In genomic region chr3:186798239-186798638, GRCh38 we compare ENCODE assay signal across 17 cellular contexts. TPM values are rescaled to one million over a fixed set of nuclear protein-coding genes. Genes with fewer than 3 reads are reported as not detected.
"Had no signal": no experiment of that assay in that cellular context is flagged by ENCODE, and none has a peak within 500 bp of the region (broad histone marks: within the 10 kb centered on the region; RNA-seq: fewer than 3 reads in every experiment).

No MANE protein-coding gene starts in this region.

- H3K36me3 ChIP-seq: vagina had no signal

- H3K9me3 ChIP-seq: neutrophil, vagina had no signal

- H3K4me1 Mint-ChIP-seq: mesothelial cell of epicardium had no signal

- H3K27me3 Mint-ChIP-seq: T-helper 17 cell had no signal

- ATAC-seq: SK-N-SH treated with all-trans-retinoic acid at 6 μM for 48 hours, T-helper 17 cell had no signal

- DNase-seq: activated CD4-positive, alpha-beta T cell treated with anti-CD3 and anti-CD28 coated beads for 1 hour; activated naive CD4-positive, alpha-beta T cell treated with Interleukin-2 at 50 U/mL for 16 hours; caudate nucleus; cortex of kidney; effector memory CD4-positive, alpha-beta T cell; hippocampal formation; kidney glomerular epithelial cell; stimulated activated CD4-positive, alpha-beta T cell treated with anti-CD3 and anti-CD28 coated beads, Interleukin-15, amount 100 ng/mL, for 24 hours; stimulated activated CD4-positive, alpha-beta T cell treated with anti-CD3 and anti-CD28 coated beads, Interleukin-4, amount 100 ng/mL, for 24 hours; T-helper 17 cell had no signal

- H3K27me3 ChIP-seq: neutrophil, vagina had no signal

- H3K27ac ChIP-seq: neutrophil, vagina had no signal

- H3K9me3 Mint-ChIP-seq: mesothelial cell of epicardium had no signal

- H3K4me1 ChIP-seq: vagina had no signal

- H3K27ac Mint-ChIP-seq: mesothelial cell of epicardium, T-helper 17 cell had no signal

- H3K4me3 Mint-ChIP-seq: mesothelial cell of epicardium had no signal

- H3K4me3 ChIP-seq: vagina had no signal

RNA-seq across cellular contexts. Expression of gene ADIPOQ, which starts 44.3 kb away (rescaled TPM):
- total RNA-seq: epithelial cell of proximal tubule, liver, mesothelial cell of epicardium, myocyte, T-helper 17 cell had no signal
